1 cellular context compared by ENCODE assay signal in genomic region chr2:73063909-73064875, GRCh38.
TF ChIP-seq lines count a peak whose summit lies in the region.

No MANE protein-coding gene starts in this region.

TF ChIP-seq in K562, 482 proteins besides CTCF, POLR2A, EP300 and RAD21 (continued from another document):
- TF ChIP-seq GTF3C2 (IDR thresholded peaks at IDR 0.05; ENCODE audit: borderline replicate concordance, extremely low read depth, insufficient read length) (no peak), SIRT6 (IDR thresholded peaks at IDR 0.05; ENCODE audit: low read depth, low read length) (no peak)
TF ChIP-seq in K562: peak in this region for 47.
